In genomic region chr2:237162959-237163358, GRCh38 we compare ENCODE assay signal across 1 cellular context.
A peak's percentile ranks its signal among the peaks of the same experiment; 100 is the strongest.
TF ChIP-seq lines count a peak whose summit lies in the region.

No MANE protein-coding gene starts in this region.

TF ChIP-seq in HepG2, 621 proteins besides CTCF, POLR2A, EP300 and RAD21:
- TF ChIP-seq GLI4 (CRISPR knock-in tag; IDR thresholded peaks at IDR 0.05; ENCODE audit: borderline replicate concordance) = no peak
- no peak for TF ChIP-seq ZFP36L2 (CRISPR knock-in tag; IDR thresholded peaks at IDR 0.05)
- TF ChIP-seq MAFK (conservative IDR thresholded peaks at IDR 0.05 in 1 of 2, IDR thresholded peaks at IDR 0.05 in 1 of 2; ENCODE audit: low read length in 2 of 2) = peak; percentile 68 to 76; a peak in 3 of 4 replicates
- no peak for TF ChIP-seq USF2 (IDR thresholded peaks at IDR 0.05; ENCODE audit: low read depth, low read length)
- TF ChIP-seq USF2 (CRISPR knock-in tag; IDR thresholded peaks at IDR 0.05; ENCODE audit: borderline replicate concordance) = no peak
- peak; percentile 58; the same call in 1 of the 2 replicates for TF ChIP-seq MAFF (IDR thresholded peaks at IDR 0.05; ENCODE audit: low read depth, low read length)
TF ChIP-seq in HepG2: peak in this region for 2.
